In the genomic region with DNA sequence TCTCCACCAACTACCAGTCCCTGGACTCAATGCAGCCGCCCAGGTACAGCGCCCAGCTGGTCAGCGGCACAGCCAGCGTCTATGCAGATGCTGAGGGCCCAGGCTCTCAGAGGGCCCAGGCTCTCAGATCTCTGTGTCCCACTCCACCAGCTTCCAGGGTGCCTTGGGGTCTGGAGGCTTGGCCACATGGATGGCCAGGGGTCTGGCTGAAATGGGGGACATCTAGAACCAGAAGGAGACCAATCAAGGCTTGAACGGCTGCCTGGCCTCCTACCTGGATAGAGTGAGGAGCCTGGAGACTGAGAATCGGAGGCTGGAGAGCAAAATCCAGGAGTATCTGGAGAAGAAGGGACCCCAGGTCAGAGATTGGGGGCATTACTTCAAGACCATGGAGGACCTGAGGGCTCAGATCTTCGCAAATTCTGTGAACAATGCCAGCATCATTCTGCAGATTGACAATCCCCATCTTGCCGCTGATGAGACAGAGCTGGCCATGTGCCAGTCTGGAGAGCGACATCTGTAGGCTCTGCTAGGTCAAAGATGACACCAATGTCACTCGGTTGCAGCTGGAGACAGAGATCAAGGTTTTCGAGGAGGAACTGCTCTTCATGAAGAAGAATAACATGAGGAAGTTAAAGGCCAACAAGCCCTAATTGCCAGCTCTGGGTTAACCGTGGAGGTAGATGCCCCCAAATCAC, we compare ENCODE assay signal across 8 cellular contexts. TPM values are rescaled to one million over a fixed set of nuclear protein-coding genes. Genes with fewer than 3 reads are reported as not detected.
DNase-seq lines count a peak whose midpoint lies in the region; ATAC-seq, FAIRE-seq and TF ChIP-seq lines count a peak whose summit lies in the region.
"Had no signal": no experiment of that assay in that cellular context is flagged by ENCODE, and none has a peak within 500 bp of the region (broad histone marks: within the 10 kb centered on the region; RNA-seq: fewer than 3 reads in every experiment).

No MANE protein-coding gene starts in this region.

- TF ChIP-seq CTCF in HL-60 (IDR thresholded peaks at IDR 0.05; ENCODE audit: insufficient read depth, low read length) (peak; percentile 11), K562 (IDR thresholded peaks at IDR 0.05 in 2 of 3, conservative IDR thresholded peaks at IDR 0.05 in 1 of 3; ENCODE audit: insufficient read depth in 2 of 3, low read depth in 1 of 3, low read length in 3 of 3) (peak; percentile 38 to 59 (median 46); a peak in 4 of 6 replicates)

- H4K20me1 ChIP-seq in K562 (replicated peaks; ENCODE audit: control insufficient read depth, insufficient read depth, low read length): no peaks in the 10 kb centered on the region

- TF ChIP-seq EP300 in K562 (IDR thresholded peaks at IDR 0.05; ENCODE audit: low read length): no peak

- peak in 1 of 2 experiments; percentile 33; a peak in 2 of 4 replicates for TF ChIP-seq RAD21 in K562 (CRISPR knock-in tag; conservative IDR thresholded peaks at IDR 0.05 in 1 of 2, IDR thresholded peaks at IDR 0.05 in 1 of 2)

- FAIRE-seq in K562 (lab: Jason Lieb, UNC): peak; percentile 97

- H4K12ac ChIP-seq in trophoblast cell (ENCODE audit: low read depth, low read length): no peak overlapping the region

- H3K36me3 ChIP-seq in K562 (ENCODE audit: control insufficient read depth, insufficient read depth, low read length) (no peaks in the 10 kb centered on the region), trophoblast cell (ENCODE audit: control insufficient read depth in 1 of 2, insufficient read depth in 2 of 2, low read length in 2 of 2) (no peaks in the 10 kb centered on the region)

- H2AFZ ChIP-seq in K562 (ENCODE audit: low read depth, low read length): peak overlapping the region; percentile 73
- H2AFZ ChIP-seq in trophoblast cell (ENCODE audit: insufficient read depth, low read length, poor library complexity): no peak overlapping the region

- POLR2A ChIA-PET in K562 (lab: Yijun Ruan, JAX): interaction anchor here (1.0 to 1.8 kb wide), 7 partner anchors 10 to 236 kb away, joined by 3 to 7 read pairs (median 3); a partner anchor contains a TSS

- no TSS peak for BruUV-seq in K562 (replicated peaks; lab: Mats Ljungman, UMichigan)

- WGBS in K562 (ENCODE audit: insufficient coverage, low coverage, missing lambda C conversion rate): 32% methylated on average over 12 of the region's 12 CpGs
- WGBS in trophoblast cell (ENCODE audit: extremely low coverage, insufficient coverage, insufficient read length): no CpG with 5 or more reads among the region's 12 CpGs

- DNase-seq in HL-60 (ENCODE audit: low read depth in 1 of 2, low spot score in 1 of 2): peak; percentile 70 to 95
- DNase-seq in SKM-1 treated with dmso at 0.1 percent for 144 hours (lab: John Stamatoyannopoulos, UW; ENCODE audit: unreplicated experiment): peak; percentile 80
- peak in 3 of 4 experiments; percentile 44 to 83 (median 70) for DNase-seq in K562 (ENCODE audit: extremely low read depth in 1 of 4, low spot score in 3 of 4)
- DNase-seq in stimulated activated CD8-positive, alpha-beta memory T cell treated with anti-CD3 and anti-CD28 coated beads, Interleukin-4, amount 100 ng/mL, for 48 hours: peak; percentile 57
- DNase-seq in foreskin melanocyte: no peak
- DNase-seq in trophoblast cell: no peak

- H3K9me3 ChIP-seq in K562 (replicated peaks; ENCODE audit: control insufficient read depth, insufficient read depth, low read depth, low read length) (no peaks in the 10 kb centered on the region), trophoblast cell (ENCODE audit: insufficient read depth, low read depth, low read length) (no peaks in the 10 kb centered on the region)

- H4K91ac ChIP-seq in trophoblast cell (ENCODE audit: low read depth, low read length): no peak overlapping the region

- no peak for TF ChIP-seq POLR2A in K562 (conservative IDR thresholded peaks at IDR 0.05)

- no peak overlapping the region for H2BK12ac ChIP-seq in trophoblast cell (ENCODE audit: low read length)

- H3K4me3 ChIP-seq in HL-60 (replicated peaks; ENCODE audit: insufficient read depth, low read length) (no peak overlapping the region), K562 (no peak overlapping the region), trophoblast cell (ENCODE audit: low read depth, low read length) (no peak overlapping the region)

- H2AK5ac ChIP-seq in trophoblast cell (ENCODE audit: low read length): no peak overlapping the region

- H3K27ac ChIP-seq in HL-60 (replicated peaks) (peak overlapping the region; percentile 32; the same call in 1 of the 2 replicates), K562 (ENCODE audit: extremely low read depth, low read depth, low read length) (no peak overlapping the region), trophoblast cell (ENCODE audit: low read depth, low read length) (no peak overlapping the region)

- H3K27me3 ChIP-seq in HL-60 (ENCODE audit: insufficient read depth, poor library complexity, severe bottlenecking) (no peaks in the 10 kb centered on the region), K562 (ENCODE audit: control insufficient read depth in 2 of 2, insufficient read depth in 2 of 2, low read length in 2 of 2) (no peaks in the 10 kb centered on the region), trophoblast cell (ENCODE audit: insufficient read depth, low read length) (no peaks in the 10 kb centered on the region)

- H3K9ac ChIP-seq in K562 (ENCODE audit: insufficient read depth in 1 of 2, low read depth in 2 of 2, low read length in 2 of 2): peak overlapping the region in 1 of 2 experiments; percentile 72; a peak in 2 of 4 replicates
- no peak overlapping the region for H3K9ac ChIP-seq in trophoblast cell (ENCODE audit: low read length)

- H3K4me2 ChIP-seq in K562 (ENCODE audit: insufficient read depth, low read length): no peak overlapping the region; the same call in 1 of the 2 replicates
- no peak overlapping the region for H3K4me2 ChIP-seq in trophoblast cell (ENCODE audit: low read length)

- H3K23ac ChIP-seq in trophoblast cell (ENCODE audit: low read length): no peak overlapping the region

- no peak overlapping the region for H3K14ac ChIP-seq in trophoblast cell (ENCODE audit: low read length)

- CTCF ChIA-PET in K562 (lab: Yijun Ruan, JAX; ENCODE audit: low intra/inter-chr PET ratio): interaction anchor here (1.0 to 1.2 kb wide), 2 partner anchors 26 to 54 kb away, joined by 3 to 4 read pairs; no protein-coding TSS in a partner anchor

- H3K4ac ChIP-seq in trophoblast cell (ENCODE audit: low read depth, low read length): no peak overlapping the region

- H4K8ac ChIP-seq in trophoblast cell (ENCODE audit: low read depth, low read length): no peak overlapping the region

- no peak overlapping the region for H2BK120ac ChIP-seq in trophoblast cell (ENCODE audit: insufficient read depth, low read length, poor library complexity)

- in situ Hi-C loops in K562 (cut with MboI): loop anchor here (5.0 kb wide), 1 partner anchor 217 kb away; no protein-coding TSS in a partner anchor

- H3K4me1 ChIP-seq in K562 (replicated peaks in 1 of 2; ENCODE audit: control insufficient read depth in 2 of 2, insufficient read depth in 2 of 2, low read length in 2 of 2) (peaks cover 4 to 14% of the 10 kb centered on the region in 2 experiments; a peak in 3 of 5 replicates), trophoblast cell (ENCODE audit: control insufficient read depth in 1 of 2, insufficient read depth in 2 of 2, low read length in 2 of 2) (no peaks in the 10 kb centered on the region)

- no peak overlapping the region for H3K18ac ChIP-seq in trophoblast cell (ENCODE audit: low read length)

- ATAC-seq in K562: peak; percentile 88
- no peak for ATAC-seq in HG03432 (IDR thresholded peaks at IDR 0.05; ENCODE audit: unreplicated experiment)

- H2BK5ac ChIP-seq in trophoblast cell (ENCODE audit: low read depth, low read length, poor library complexity): no peak overlapping the region

- intact Hi-C loops in K562 (cut with micrococcal nuclease): loop anchor here (1.0 kb wide), 1 partner anchor 26 kb away; no protein-coding TSS in a partner anchor

- H3K79me1 ChIP-seq in trophoblast cell (ENCODE audit: low read length): no peaks in the 10 kb centered on the region

- no peaks in the 10 kb centered on the region for H3K79me2 ChIP-seq in K562 (ENCODE audit: control insufficient read depth, insufficient read depth, low read length)
- no peaks in the 10 kb centered on the region for H3K79me2 ChIP-seq in trophoblast cell (ENCODE audit: control insufficient read depth, insufficient read depth, low read length, poor library complexity)

- no peaks in the 10 kb centered on the region for H3K9me1 ChIP-seq in K562 (ENCODE audit: control insufficient read depth, insufficient read depth, low read length)

RNA-seq across cellular contexts. Expression of a gene that starts 44.1 kb away (rescaled TPM):
- total RNA-seq in K562 (2011; cell fraction: chromatin; rRNA removed; ENCODE audit: low replicate concordance): 0.09 TPM in 1 of 2 replicates, not detected in the other
- not detected in 2 replicates for total RNA-seq in K562 (2011; cell fraction: nucleolus; rRNA removed)
- total RNA-seq in K562 (2011; cell fraction: nucleoplasm; rRNA removed): not detected in 2 replicates
- total RNA-seq in K562 (2014; rRNA removed) (0.18 TPM in 1 of 2 replicates, not detected in the other), K562 (2014; rRNA removed; fragmentation: Illumina TruSeq; extraction: Trizol) (not detected in 2 replicates), K562 (2015; rRNA removed; fragmentation: Illumina TruSeq; extraction: Trizol) (not detected in 2 replicates), K562 (2021) (not detected in 2 replicates)
- polyA plus RNA-seq in K562 (2011; rRNA removed) (not detected in 2 replicates), K562 (2014; fragmentation: Illumina TruSeq; extraction: Trizol) (not detected in 2 replicates), K562 (2014; fragmentation: Nextera tagmentation; extraction: Ambion mirVana) (not detected), K562 (2014; rRNA removed) (not detected in 2 replicates)
- not detected in 2 replicates for polyA plus RNA-seq in K562 (2011; cell fraction: cytosol; rRNA removed)
- 0.09 TPM in 1 of 2 replicates, not detected in the other for polyA plus RNA-seq in K562 (2011; cell fraction: nucleus; rRNA removed)
- 0.04 TPM in 1 of 2 replicates, not detected in the other for polyA plus RNA-seq in K562 (2012)
- not detected in 2 replicates for polyA minus RNA-seq in K562 (2011; rRNA and poly(A)+ RNA removed)
- polyA minus RNA-seq in K562 (2011; cell fraction: cytosol; rRNA and poly(A)+ RNA removed): not detected in 2 replicates
- 0.11 TPM in 1 of 2 replicates, not detected in the other for polyA minus RNA-seq in K562 (2011; cell fraction: nucleus; rRNA and poly(A)+ RNA removed)
- polyA plus RNA-seq in trophoblast cell (2013): 0.04 and 0.07 TPM in 2 replicates
- total RNA-seq: pulmonary artery endothelial cell had no signal

RNA-seq across cellular contexts. Expression of a gene that starts 46.7 kb away (rescaled TPM):
- total RNA-seq in K562 (2011; cell fraction: chromatin; rRNA removed; ENCODE audit: low replicate concordance): 30.6 and 67.6 TPM in 2 replicates
- 97.4 and 98.8 TPM in 2 replicates for total RNA-seq in K562 (2011; cell fraction: nucleolus; rRNA removed)
- 112 and 202 TPM in 2 replicates for total RNA-seq in K562 (2011; cell fraction: nucleoplasm; rRNA removed)
- 1,004 and 1,256 TPM in 2 replicates for total RNA-seq in K562 (2014; rRNA removed)
- total RNA-seq in K562 (2014; rRNA removed; fragmentation: Illumina TruSeq; extraction: Trizol): 270 and 326 TPM in 2 replicates
- total RNA-seq in K562 (2015; rRNA removed; fragmentation: Illumina TruSeq; extraction: Trizol): 594 and 609 TPM in 2 replicates
- total RNA-seq in K562 (2021): 1,947 and 1,950 TPM in 2 replicates
- polyA plus RNA-seq in K562 (2011; rRNA removed): 205 and 451 TPM in 2 replicates
- polyA plus RNA-seq in K562 (2011; cell fraction: cytosol; rRNA removed): 348 and 767 TPM in 2 replicates
- 229 and 367 TPM in 2 replicates for polyA plus RNA-seq in K562 (2011; cell fraction: nucleus; rRNA removed)
- 830 and 1,263 TPM in 2 replicates for polyA plus RNA-seq in K562 (2012)
- 1,608 and 1,897 TPM in 2 replicates for polyA plus RNA-seq in K562 (2014; fragmentation: Illumina TruSeq; extraction: Trizol)
- 10 to 100 TPM; 27.8 to 58.8 TPM for polyA plus RNA-seq in K562 (2014; fragmentation: Nextera tagmentation; extraction: Ambion mirVana)
- polyA plus RNA-seq in K562 (2014; rRNA removed): 1,026 and 1,125 TPM in 2 replicates
- 66.3 and 71.3 TPM in 2 replicates for polyA minus RNA-seq in K562 (2011; rRNA and poly(A)+ RNA removed)
- polyA minus RNA-seq in K562 (2011; cell fraction: cytosol; rRNA and poly(A)+ RNA removed): 364 and 449 TPM in 2 replicates
- polyA minus RNA-seq in K562 (2011; cell fraction: nucleus; rRNA and poly(A)+ RNA removed): 49.0 and 60.6 TPM in 2 replicates
- 615 and 629 TPM in 2 replicates for polyA plus RNA-seq in trophoblast cell (2013)

RNA-seq across cellular contexts. Expression of a gene that starts 58.9 kb away (rescaled TPM):
- total RNA-seq in K562 (2011; cell fraction: chromatin; rRNA removed; ENCODE audit: low replicate concordance): 9.6 and 43.3 TPM in 2 replicates
- total RNA-seq in K562 (2011; cell fraction: nucleolus; rRNA removed): 62.9 and 65.8 TPM in 2 replicates
- 33.6 and 43.7 TPM in 2 replicates for total RNA-seq in K562 (2011; cell fraction: nucleoplasm; rRNA removed)
- total RNA-seq in K562 (2014; rRNA removed) (31.8 and 42.1 TPM in 2 replicates), K562 (2014; rRNA removed; fragmentation: Illumina TruSeq; extraction: Trizol) (4.6 and 6.5 TPM in 2 replicates), K562 (2015; rRNA removed; fragmentation: Illumina TruSeq; extraction: Trizol) (18.2 and 21.9 TPM in 2 replicates), K562 (2021) (30.1 and 35.5 TPM in 2 replicates)
- polyA plus RNA-seq in K562 (2011; rRNA removed) (29.1 and 74.4 TPM in 2 replicates), K562 (2014; fragmentation: Illumina TruSeq; extraction: Trizol) (20.9 and 39.0 TPM in 2 replicates), K562 (2014; fragmentation: Nextera tagmentation; extraction: Ambion mirVana) (10 to 100 TPM; 13.1 to 13.7 TPM), K562 (2014; rRNA removed) (34.9 and 36.7 TPM in 2 replicates)
- 106 and 151 TPM in 2 replicates for polyA plus RNA-seq in K562 (2011; cell fraction: cytosol; rRNA removed)
- polyA plus RNA-seq in K562 (2011; cell fraction: nucleus; rRNA removed): 87.3 and 88.9 TPM in 2 replicates
- polyA plus RNA-seq in K562 (2012): 43.9 and 73.7 TPM in 2 replicates
- polyA minus RNA-seq in K562 (2011; rRNA and poly(A)+ RNA removed): 10.5 and 14.6 TPM in 2 replicates
- 18.3 and 35.8 TPM in 2 replicates for polyA minus RNA-seq in K562 (2011; cell fraction: cytosol; rRNA and poly(A)+ RNA removed)
- 43.4 and 63.9 TPM in 2 replicates for polyA minus RNA-seq in K562 (2011; cell fraction: nucleus; rRNA and poly(A)+ RNA removed)
- polyA plus RNA-seq in trophoblast cell (2013): 10.3 and 11.5 TPM in 2 replicates

Comparison
In these comparisons a context has a peak if more than half of its experiments do, and no peak if none do; other contexts are left out.
1. DNase-seq: peak in HL-60 (2 of 2), SKM-1 treated with dmso at 0.1 percent for 144 hours (single experiment), K562 (3 of 4) and stimulated activated CD8-positive, alpha-beta memory T cell treated with anti-CD3 and anti-CD28 coated beads, Interleukin-4, amount 100 ng/mL, for 48 hours (single experiment); none in foreskin melanocyte (single experiment) and trophoblast cell (0 of 2).